Comparison of ENCODE assay signal across 1 cellular context in the genomic region with DNA sequence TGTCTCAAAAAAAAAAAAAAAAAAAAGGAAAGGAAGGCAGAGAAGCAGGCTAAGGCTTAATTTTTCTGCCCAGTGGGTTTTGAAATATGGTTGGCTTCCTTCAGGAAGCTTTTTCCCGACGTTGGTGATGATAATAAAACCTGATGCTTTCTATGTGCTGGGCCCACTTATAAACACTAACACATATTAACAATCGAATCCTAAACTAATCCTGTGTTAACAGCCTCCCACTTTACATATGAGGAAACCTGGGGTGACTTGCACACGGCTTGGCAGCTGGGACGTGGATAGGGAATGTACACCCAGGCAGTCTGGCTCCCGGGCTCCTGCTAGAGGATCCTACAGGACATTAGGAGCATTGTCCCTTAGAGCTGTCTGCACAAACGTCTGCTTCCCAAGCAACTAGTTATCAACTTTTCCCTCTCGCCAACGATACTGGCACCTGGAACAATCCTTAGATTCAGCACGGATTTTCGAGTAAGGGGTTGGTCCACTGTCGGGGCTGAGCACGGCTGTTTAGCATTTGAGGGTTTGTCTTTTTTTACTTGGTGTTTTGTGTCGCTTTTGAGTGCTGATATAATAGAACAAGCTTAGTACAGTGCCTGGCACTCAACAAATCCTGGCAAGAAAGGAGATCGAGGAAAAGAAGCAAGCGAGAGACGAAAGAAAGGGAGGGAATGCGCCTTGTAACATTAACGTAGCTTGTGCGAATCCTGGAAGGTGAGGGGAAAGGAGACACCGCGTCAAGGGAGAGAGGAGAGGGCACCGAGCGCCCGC.
TF ChIP-seq lines count a peak whose summit lies in the region.

No MANE protein-coding gene starts in this region.

TF ChIP-seq in SK-N-SH treated with all-trans-retinoic acid at 6 μM for 48 hours, 23 proteins besides CTCF, POLR2A, EP300 and RAD21 (continued from another document):
- TF ChIP-seq CSRNP3 (CRISPR knock-in tag; IDR thresholded peaks at IDR 0.05), result no peak
- no peak for TF ChIP-seq ARNTL (CRISPR knock-in tag; IDR thresholded peaks at IDR 0.05; ENCODE audit: borderline replicate concordance, low read depth)
- no peak for TF ChIP-seq TCF4 (CRISPR knock-in tag; IDR thresholded peaks at IDR 0.05; ENCODE audit: borderline replicate concordance)
TF ChIP-seq in SK-N-SH treated with all-trans-retinoic acid at 6 μM for 48 hours: peak in this region for 0.
